ENCODE assay signal across 30 cellular contexts in the genomic region with DNA sequence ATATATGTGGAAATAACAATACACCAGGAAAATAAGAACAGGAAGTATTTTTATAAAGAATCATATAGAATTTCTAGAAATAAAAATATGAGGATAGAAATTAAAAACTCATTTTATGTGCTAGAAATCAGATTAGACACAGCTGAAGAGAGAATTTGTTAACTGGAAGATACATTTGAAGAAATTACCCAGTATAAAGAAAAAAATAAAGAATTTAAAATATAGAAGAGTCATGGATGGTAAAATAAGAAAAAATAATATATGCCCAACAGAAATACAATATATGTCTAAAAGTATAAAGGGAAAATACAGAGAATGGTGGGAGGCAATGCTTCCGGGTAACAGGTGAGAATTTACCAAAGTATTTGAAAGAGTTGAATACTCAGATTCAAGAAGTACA.
"Had no signal": no experiment of that assay in that cellular context is flagged by ENCODE, and none has a peak within 500 bp of the region (broad histone marks: within the 10 kb centered on the region; RNA-seq: fewer than 3 reads in every experiment).

No MANE protein-coding gene starts in this region.

- FAIRE-seq: endometrium, endothelial cell of umbilical vein had no signal

- ATAC-seq: activated CD4-positive, alpha-beta T cell treated with anti-CD3 and anti-CD28 coated beads for 36 hours; activated CD8-positive, alpha-beta memory T cell treated with anti-CD3 and anti-CD28 coated beads, Interleukin-2, amount 10 ng/mL, durations not matched to agents 7 days and 5 days; activated CD8-positive, alpha-beta T cell treated with anti-CD3 and anti-CD28 coated beads, Interleukin-2, amount 10 ng/mL, durations not matched to agents 7 days and 5 days; activated naive CD8-positive, alpha-beta T cell treated with anti-CD3 and anti-CD28 coated beads, Interleukin-2, amount 50 U/mL, for 24 hours; gastroesophageal sphincter had no signal

- H3K27ac ChIP-seq: ascending aorta, breast epithelium, cardiac muscle cell, colonic mucosa, epithelial cell of prostate, esophagus squamous epithelium, gastroesophageal sphincter had no signal

- H3K36me3 ChIP-seq: ascending aorta, breast epithelium, cardiac muscle cell, colonic mucosa, esophagus squamous epithelium, gastroesophageal sphincter had no signal

- H3K4me1 ChIP-seq: ascending aorta, breast epithelium, colonic mucosa, esophagus squamous epithelium, gastroesophageal sphincter had no signal

- H3K4me3 ChIP-seq: ascending aorta, breast epithelium, cardiac muscle cell, colonic mucosa, esophagus squamous epithelium, gastroesophageal sphincter had no signal

- H3K9me3 ChIP-seq: colonic mucosa had no signal

- DNase-seq: activated CD4-positive, alpha-beta memory T cell treated with anti-CD3 and anti-CD28 coated beads for 36 hours; activated CD4-positive, alpha-beta T cell treated with anti-CD3 and anti-CD28 coated beads for 36 hours; activated CD4-positive, alpha-beta T cell treated with anti-CD3 and anti-CD28 coated beads, Interleukin-2, amount 10 ng/mL, durations not matched to agents 24 days and 14 days; activated CD4-positive, CD25-positive, alpha-beta regulatory T cell; activated CD4-positive, CD25-positive, alpha-beta regulatory T cell treated with anti-CD3 and anti-CD28 coated beads, Interleukin-2, amount 50 U/mL, for 72 hours; activated CD8-positive, alpha-beta memory T cell treated with anti-CD3 and anti-CD28 coated beads, Interleukin-2, amount 10 ng/mL, durations not matched to agents 7 days and 5 days; activated CD8-positive, alpha-beta memory T cell treated with anti-CD3 and anti-CD28 coated beads, Interleukin-2, amount 50 U/mL, for 4 hours; activated CD8-positive, alpha-beta T cell treated with anti-CD3 and anti-CD28 coated beads, Interleukin-2, amount 10 ng/mL, durations not matched to agents 7 days and 5 days; activated effector memory CD4-positive, alpha-beta T cell treated with anti-CD3 and anti-CD28 coated beads, Interleukin-2, amount 50 U/mL, for 16 hours; activated naive CD4-positive, alpha-beta T cell treated with anti-CD3 and anti-CD28 coated beads for 36 hours; activated naive CD8-positive, alpha-beta T cell treated with anti-CD3 and anti-CD28 coated beads for 36 hours; activated naive CD8-positive, alpha-beta T cell treated with anti-CD3 and anti-CD28 coated beads, Interleukin-2, amount 50 U/mL, for 24 hours; activated T-cell treated with anti-CD3 and anti-CD28 coated beads, Interleukin-2, amount 50 U/mL, for 1 hour; activated T-cell treated with anti-CD3 and anti-CD28 coated beads, Interleukin-2, amount 50 U/mL, for 48 hours; central memory CD4-positive, alpha-beta T cell; cerebellar nuclear complex; colonic mucosa; effector CD8-positive, alpha-beta T cell; esophagus squamous epithelium; foreskin melanocyte; head of caudate nucleus; hippocampal formation; T1000 had no signal

- H3K27me3 ChIP-seq: ascending aorta, breast epithelium, cardiac muscle cell, colonic mucosa, esophagus squamous epithelium, gastroesophageal sphincter had no signal
